Comparison of ENCODE assay signal across 8 cellular contexts in genomic region chr11:12888525-12889158, GRCh38.
DNase-seq lines count a peak whose midpoint lies in the region; ATAC-seq and TF ChIP-seq lines count a peak whose summit lies in the region.

No MANE protein-coding gene starts in this region.

- intact Hi-C loops in ascending aorta (cut with DNase I), result loop anchor here (1.0 to 2.0 kb wide), 3 partner anchors 213 to 600 kb away; no protein-coding TSS in a partner anchor
- intact Hi-C loops in right cardiac atrium (cut with DNase I), result loop anchor here in 3 of 4 donors (5.0 to 10.0 kb wide), 2 partner anchors 64 to 211 kb away; no protein-coding TSS in a partner anchor
- intact Hi-C loops in sigmoid colon (cut with DNase I), result loop anchor here (1.0 to 10.0 kb wide), 4 partner anchors 76 to 478 kb away; no protein-coding TSS in a partner anchor

- DNase-seq in COLO829 (ENCODE audit: low spot score), result peak; percentile 73
- peak; percentile 68 to 90 (median 82) for DNase-seq in NCI-H1417 (lab: John Stamatoyannopoulos, UW)
- DNase-seq in T-helper 1 cell, result peak; percentile 20 to 66 (median 42)
- peak; percentile 53 to 94 for DNase-seq in ascending aorta (ENCODE audit: low spot score in 2 of 2)
- DNase-seq in right cardiac atrium, result peak; percentile 90 to 97 (median 92)
- DNase-seq in sigmoid colon, result peak; percentile 95

- ATAC-seq in GM21825 (IDR thresholded peaks at IDR 0.05; ENCODE audit: unreplicated experiment) (peak; percentile 65), right cardiac atrium (peak; percentile 91 to 94), HG03521 (IDR thresholded peaks at IDR 0.05; ENCODE audit: unreplicated experiment) (no peak)

- H3K9me3 ChIP-seq in ascending aorta, result no peaks in the 10 kb centered on the region
- no peaks in the 10 kb centered on the region for H3K9me3 ChIP-seq in right cardiac atrium (ENCODE audit: control insufficient read depth, low read length)
- no peaks in the 10 kb centered on the region for H3K9me3 ChIP-seq in sigmoid colon

- H3K36me3 ChIP-seq in ascending aorta (peaks cover 3 to 8% of the 10 kb centered on the region in 2 donors), sigmoid colon (peaks cover 0 to 6% (median 0%) of the 10 kb centered on the region in 4 donors)

- peak in 1 of 4 donors; percentile 16 for TF ChIP-seq EP300 in sigmoid colon (IDR thresholded peaks at IDR 0.05)

- 13% methylated on average over 6 of the region's 6 CpGs for WGBS in right cardiac atrium
- WGBS in sigmoid colon, 2 donors, result 10 to 12% methylated on average over 6 of the region's 6 CpGs

- H3K4me1 ChIP-seq in ascending aorta, result peaks cover 8 to 25% of the 10 kb centered on the region in 2 donors
- peaks cover 14% of the 10 kb centered on the region for H3K4me1 ChIP-seq in right cardiac atrium (ENCODE audit: control insufficient read depth, insufficient read depth, low read length)
- H3K4me1 ChIP-seq in sigmoid colon, result peaks cover 0 to 79% (median 66%) of the 10 kb centered on the region in 4 donors

- peak overlapping the region; percentile 81 to 82 for H3K27ac ChIP-seq in ascending aorta
- H3K27ac ChIP-seq in right cardiac atrium (ENCODE audit: low read length), result peak overlapping the region; percentile 93
- peak overlapping the region; percentile 73 to 91 (median 84) for H3K27ac ChIP-seq in sigmoid colon

- H3K4me3 ChIP-seq in ascending aorta (peak overlapping the region in 1 of 2 donors; percentile 7), right cardiac atrium (ENCODE audit: low read length) (no peak overlapping the region), sigmoid colon (no peak overlapping the region)

- TF ChIP-seq CTCF in ascending aorta (IDR thresholded peaks at IDR 0.05) (peak; percentile 69 to 78 (median 75)), sigmoid colon (IDR thresholded peaks at IDR 0.05) (peak; percentile 71 to 84 (median 78))

- H3K27me3 ChIP-seq in ascending aorta (no peaks in the 10 kb centered on the region), right cardiac atrium (ENCODE audit: control insufficient read depth, insufficient read depth) (no peaks in the 10 kb centered on the region), sigmoid colon (no peaks in the 10 kb centered on the region)

- TF ChIP-seq POLR2A in sigmoid colon (IDR thresholded peaks at IDR 0.05), result no peak

Comparison
In these comparisons a context has a peak if more than half of its experiments do, and no peak if none do; other contexts are left out.
1. DNase-seq: peak in every context shown above with its lines; median percentile 95 in sigmoid colon; 92 in right cardiac atrium; 82 in NCI-H1417; 74 in ascending aorta; 73 in COLO829; 42 in T-helper 1 cell.